ENCODE assay signal across 8 cellular contexts in genomic region chr15:50686468-50687301, GRCh38. TPM values are rescaled to one million over a fixed set of nuclear protein-coding genes. Genes with fewer than 3 reads are reported as not detected.
DNase-seq lines count a peak whose midpoint lies in the region; ATAC-seq and TF ChIP-seq lines count a peak whose summit lies in the region.

A gene with protein sequence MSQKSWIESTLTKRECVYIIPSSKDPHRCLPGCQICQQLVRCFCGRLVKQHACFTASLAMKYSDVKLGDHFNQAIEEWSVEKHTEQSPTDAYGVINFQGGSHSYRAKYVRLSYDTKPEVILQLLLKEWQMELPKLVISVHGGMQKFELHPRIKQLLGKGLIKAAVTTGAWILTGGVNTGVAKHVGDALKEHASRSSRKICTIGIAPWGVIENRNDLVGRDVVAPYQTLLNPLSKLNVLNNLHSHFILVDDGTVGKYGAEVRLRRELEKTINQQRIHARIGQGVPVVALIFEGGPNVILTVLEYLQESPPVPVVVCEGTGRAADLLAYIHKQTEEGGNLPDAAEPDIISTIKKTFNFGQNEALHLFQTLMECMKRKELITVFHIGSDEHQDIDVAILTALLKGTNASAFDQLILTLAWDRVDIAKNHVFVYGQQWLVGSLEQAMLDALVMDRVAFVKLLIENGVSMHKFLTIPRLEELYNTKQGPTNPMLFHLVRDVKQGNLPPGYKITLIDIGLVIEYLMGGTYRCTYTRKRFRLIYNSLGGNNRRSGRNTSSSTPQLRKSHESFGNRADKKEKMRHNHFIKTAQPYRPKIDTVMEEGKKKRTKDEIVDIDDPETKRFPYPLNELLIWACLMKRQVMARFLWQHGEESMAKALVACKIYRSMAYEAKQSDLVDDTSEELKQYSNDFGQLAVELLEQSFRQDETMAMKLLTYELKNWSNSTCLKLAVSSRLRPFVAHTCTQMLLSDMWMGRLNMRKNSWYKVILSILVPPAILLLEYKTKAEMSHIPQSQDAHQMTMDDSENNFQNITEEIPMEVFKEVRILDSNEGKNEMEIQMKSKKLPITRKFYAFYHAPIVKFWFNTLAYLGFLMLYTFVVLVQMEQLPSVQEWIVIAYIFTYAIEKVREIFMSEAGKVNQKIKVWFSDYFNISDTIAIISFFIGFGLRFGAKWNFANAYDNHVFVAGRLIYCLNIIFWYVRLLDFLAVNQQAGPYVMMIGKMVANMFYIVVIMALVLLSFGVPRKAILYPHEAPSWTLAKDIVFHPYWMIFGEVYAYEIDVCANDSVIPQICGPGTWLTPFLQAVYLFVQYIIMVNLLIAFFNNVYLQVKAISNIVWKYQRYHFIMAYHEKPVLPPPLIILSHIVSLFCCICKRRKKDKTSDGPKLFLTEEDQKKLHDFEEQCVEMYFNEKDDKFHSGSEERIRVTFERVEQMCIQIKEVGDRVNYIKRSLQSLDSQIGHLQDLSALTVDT (N-terminal part only) (minus strand): TSS chr15:50686797. CDS start chr15:50686533, 264 bp downstream.

- TF ChIP-seq CTCF in colonic mucosa (IDR thresholded peaks at IDR 0.05): no peak

- ATAC-seq in HG03378 (IDR thresholded peaks at IDR 0.05; ENCODE audit: unreplicated experiment): peak; percentile 61
- peak; percentile 93 for ATAC-seq in left colon

- H3K4me1 ChIP-seq in colonic mucosa: peaks cover 4% of the 10 kb centered on the region

- H3K36me3 ChIP-seq in colonic mucosa: no peaks in the 10 kb centered on the region

- H3K4me3 ChIP-seq in colonic mucosa: peak within 1 kb of the TSS; percentile 84

- H3K27ac ChIP-seq in colonic mucosa: peak within 1 kb of the TSS; percentile 97

- peak; percentile 92 for TF ChIP-seq POLR2A in GM19099 (IDR thresholded peaks at IDR 0.05; ENCODE audit: extremely low read depth, insufficient read length, low read depth)

- no peaks in the 10 kb centered on the region for H3K27me3 ChIP-seq in colonic mucosa

- DNase-seq in AML-193 (lab: John Stamatoyannopoulos, UW) (peak; percentile 74 to 90), NCI-H524 treated with DMSO at 0.1 percent for 48 hours (lab: John Stamatoyannopoulos, UW) (peak; percentile 41), colonic mucosa (peak; percentile 88), left colon (peak; percentile 83 to 93)
- DNase-seq in activated CD4-positive, alpha-beta T cell treated with anti-CD3 and anti-CD28 coated beads for 48 hours: peak; percentile 93
- peak; percentile 88 for DNase-seq in stimulated activated CD4-positive, alpha-beta T cell treated with anti-CD3 and anti-CD28 coated beads, Interleukin-1b, Interleukin-23, amount 100 ng/mL, for 48 hours

- H3K9ac ChIP-seq in colonic mucosa (ENCODE audit: low read depth in 2 of 2, low read length in 2 of 2): peak within 1 kb of the TSS; percentile 85 to 87

- intact Hi-C loops in colonic mucosa (cut with DNase I): loop anchor here (5.0 kb wide), 1 partner anchor 76 kb away; no protein-coding TSS in a partner anchor
- intact Hi-C loops in left colon (cut with DNase I, micrococcal nuclease): loop anchor here in 1 of 2 donors (10.0 kb wide), 2 partner anchors 188 to 218 kb away; partner anchors contain the start of gene AP4E1

- no peaks in the 10 kb centered on the region for H3K9me3 ChIP-seq in colonic mucosa

RNA-seq across cellular contexts. Expression of the gene that starts here (rescaled TPM):
- 10 to 100 TPM; 28.3 to 34.7 TPM for total RNA-seq in colonic mucosa
- 10 to 100 TPM; 36.8 to 36.9 TPM for total RNA-seq in left colon

Comparison
In these comparisons a context has a peak if more than half of its experiments do, and no peak if none do; other contexts are left out.
1. Peak in every context shown above with its lines: DNase-seq, ATAC-seq, H3K4me3 ChIP-seq and H3K27ac ChIP-seq.
2. DNase-seq: peak in every context shown above with its lines; median percentile 93 in activated CD4-positive, alpha-beta T cell treated with anti-CD3 and anti-CD28 coated beads for 48 hours; 88 in colonic mucosa; 88 in left colon; 88 in stimulated activated CD4-positive, alpha-beta T cell treated with anti-CD3 and anti-CD28 coated beads, Interleukin-1b, Interleukin-23, amount 100 ng/mL, for 48 hours; 82 in AML-193; 41 in NCI-H524 treated with DMSO at 0.1 percent for 48 hours.